Comparison of ENCODE assay signal across 22 cellular contexts in genomic region chr11:77111277-77111676, GRCh38. TPM values are rescaled to one million over a fixed set of nuclear protein-coding genes. Genes with fewer than 3 reads are reported as not detected.
DNase-seq lines count a peak whose midpoint lies in the region; ATAC-seq, FAIRE-seq and TF ChIP-seq lines count a peak whose summit lies in the region.
"Had no signal": no experiment of that assay in that cellular context is flagged by ENCODE, and none has a peak within 500 bp of the region (broad histone marks: within the 10 kb centered on the region; RNA-seq: fewer than 3 reads in every experiment).

No MANE protein-coding gene starts in this region.

- H3K27me3 Mint-ChIP-seq in HFFc6 (ENCODE audit: insufficient read depth) = peaks cover 2% of the 10 kb centered on the region
- H3K27me3 Mint-ChIP-seq in neural crest cell (ENCODE audit: low read depth) = no peaks in the 10 kb centered on the region
- no peaks in the 10 kb centered on the region for H3K27me3 Mint-ChIP-seq in naive thymus-derived CD8-positive, alpha-beta T cell
- H3K27me3 Mint-ChIP-seq: CD8-positive, alpha-beta memory T cell had no signal

- FAIRE-seq in K562 (lab: Jason Lieb, UNC) = no peak
- FAIRE-seq: A204.1 had no signal

- H3K9me3 ChIP-seq in BLaER1 (no peaks in the 10 kb centered on the region), K562 (replicated peaks; ENCODE audit: control insufficient read depth, insufficient read depth, low read depth, low read length) (no peaks in the 10 kb centered on the region)

- H3K9me1 ChIP-seq in K562 (ENCODE audit: control insufficient read depth, insufficient read depth, low read length) = no peaks in the 10 kb centered on the region

- 0 out of 2 replicates have a peak overlapping the region, but pooled peaks have one; percentile 64 for H3K27ac ChIP-seq in BLaER1
- H3K27ac ChIP-seq in K562 (ENCODE audit: extremely low read depth, low read depth, low read length) = no peak overlapping the region

- H3K4me1 Mint-ChIP-seq in HFFc6 (ENCODE audit: low read depth) (peaks cover 61% of the 10 kb centered on the region), neural crest cell (peaks cover 5% of the 10 kb centered on the region)
- peaks cover 0 to 2% (median 0%) of the 10 kb centered on the region in 4 donors for H3K4me1 Mint-ChIP-seq in naive thymus-derived CD8-positive, alpha-beta T cell
- H3K4me1 Mint-ChIP-seq: CD8-positive, alpha-beta memory T cell had no signal

- no peak for ATAC-seq in K562
- ATAC-seq in GM18517 (IDR thresholded peaks at IDR 0.05; ENCODE audit: unreplicated experiment) = no peak
- ATAC-seq in naive thymus-derived CD8-positive, alpha-beta T cell = no peak
- ATAC-seq: GM23338, SK-N-SH treated with all-trans-retinoic acid at 6 μM for 48 hours had no signal

- H3K27ac Mint-ChIP-seq in HFFc6 = peak overlapping the region; percentile 13; the same call in 1 of the 2 replicates
- peak overlapping the region; percentile 13 for H3K27ac Mint-ChIP-seq in neural crest cell (ENCODE audit: unreplicated experiment)
- H3K27ac Mint-ChIP-seq in naive thymus-derived CD8-positive, alpha-beta T cell = peak overlapping the region in 3 of 10 donors; percentile 22 to 85 (median 47)
- H3K27ac Mint-ChIP-seq: GM23338 had no signal

- DNase-seq in HFFc6 = peak; percentile 17
- no peak for DNase-seq in K562 (ENCODE audit: extremely low read depth in 1 of 4, low spot score in 3 of 4)
- DNase-seq in neural crest cell (ENCODE audit: low read depth, low spot score) = no peak
- no peak for DNase-seq in NCI-H128 (lab: John Stamatoyannopoulos, UW; ENCODE audit: unreplicated experiment)
- DNase-seq in G401 (ENCODE audit: low spot score) = no peak
- no peak for DNase-seq in naive thymus-derived CD8-positive, alpha-beta T cell
- DNase-seq: C1 segment of cervical spinal cord; CD8-positive, alpha-beta memory T cell; DMS53; HCEC 1CT; KG1; NCI-H1417 treated with DMSO at 0.1 percent for 48 hours; NCI-H187 treated with DMSO at 0.1 percent for 48 hours; NCI-H226; NCI-H524 treated with DMSO at 0.1 percent for 48 hours; RPMI8226; SIG-M5 had no signal

- no peak for TF ChIP-seq RAD21 in K562 (CRISPR knock-in tag; conservative IDR thresholded peaks at IDR 0.05 in 1 of 2, IDR thresholded peaks at IDR 0.05 in 1 of 2)

- H3K36me3 Mint-ChIP-seq in HFFc6 (ENCODE audit: low read depth) = no peaks in the 10 kb centered on the region
- H3K36me3 Mint-ChIP-seq in neural crest cell (ENCODE audit: low read depth) = no peaks in the 10 kb centered on the region
- H3K36me3 Mint-ChIP-seq in naive thymus-derived CD8-positive, alpha-beta T cell = peaks cover 0 to 2% (median 0%) of the 10 kb centered on the region in 3 donors
- H3K36me3 Mint-ChIP-seq: CD8-positive, alpha-beta memory T cell had no signal

- no peak overlapping the region for H2AFZ ChIP-seq in K562 (ENCODE audit: low read depth, low read length)
- H2AFZ ChIP-seq: GM23338 had no signal

- H4K20me1 ChIP-seq in BLaER1 = no peaks in the 10 kb centered on the region
- H4K20me1 ChIP-seq in K562 (replicated peaks; ENCODE audit: control insufficient read depth, insufficient read depth, low read length) = no peaks in the 10 kb centered on the region

- peak overlapping the region; percentile 85 for H3K4me2 ChIP-seq in BLaER1
- no peak overlapping the region for H3K4me2 ChIP-seq in K562 (ENCODE audit: insufficient read depth, low read length)
- H3K4me2 ChIP-seq: GM23338 had no signal

- no peak for TF ChIP-seq POLR2A in K562 (conservative IDR thresholded peaks at IDR 0.05)

- in situ Hi-C loops in K562 (cut with MboI) = no loop called here
- in situ Hi-C loops in G401 (cut with HindIII; ENCODE audit: low sequenced_read_pairs) = no loop called here

- H3K36me3 ChIP-seq in BLaER1 (no peaks in the 10 kb centered on the region), K562 (ENCODE audit: control insufficient read depth, insufficient read depth, low read length) (no peaks in the 10 kb centered on the region)

- TF ChIP-seq CTCF in HFFc6 (IDR thresholded peaks at IDR 0.05) (no peak), K562 (IDR thresholded peaks at IDR 0.05 in 2 of 3, conservative IDR thresholded peaks at IDR 0.05 in 1 of 3; ENCODE audit: insufficient read depth in 2 of 3, low read depth in 1 of 3, low read length in 3 of 3) (no peak), neural crest cell (conservative IDR thresholded peaks at IDR 0.05) (no peak)

- H3K4me1 ChIP-seq in BLaER1 = peaks cover 64% of the 10 kb centered on the region
- peaks cover 0 to 17% of the 10 kb centered on the region in 2 experiments; a peak in 2 of 5 replicates for H3K4me1 ChIP-seq in K562 (replicated peaks in 1 of 2; ENCODE audit: control insufficient read depth in 2 of 2, insufficient read depth in 2 of 2, low read length in 2 of 2)

- BruUV-seq in K562 (replicated peaks; lab: Mats Ljungman, UMichigan) = no TSS peak

- no peak overlapping the region for H3K4me3 Mint-ChIP-seq in HFFc6
- H3K4me3 Mint-ChIP-seq in neural crest cell = no peak overlapping the region
- no peak overlapping the region for H3K4me3 Mint-ChIP-seq in naive thymus-derived CD8-positive, alpha-beta T cell
- H3K4me3 Mint-ChIP-seq: CD8-positive, alpha-beta memory T cell; GM23338 had no signal

- no peak overlapping the region for H3K9ac ChIP-seq in BLaER1
- no peak overlapping the region for H3K9ac ChIP-seq in K562 (ENCODE audit: insufficient read depth in 1 of 2, low read depth in 2 of 2, low read length in 2 of 2)

- TF ChIP-seq EP300 in K562 (IDR thresholded peaks at IDR 0.05; ENCODE audit: low read length) = no peak

- H3K4me3 ChIP-seq in BLaER1 (no peak overlapping the region), K562 (no peak overlapping the region)
- H3K4me3 ChIP-seq: GM23338 had no signal

- POLR2A ChIA-PET in K562 (lab: Yijun Ruan, JAX) = interaction anchor here (0.7 kb wide), 1 partner anchor 88 kb away, joined by 3 read pairs; no protein-coding TSS in a partner anchor
- POLR2A ChIA-PET in naive thymus-derived CD8-positive, alpha-beta T cell (lab: Charles Lee) = no interaction called here

- CTCF ChIA-PET in K562 (lab: Yijun Ruan, JAX; ENCODE audit: low intra/inter-chr PET ratio) = interaction anchor here (0.5 to 3.8 kb wide), 2 partner anchors 65 to 77 kb away, joined by 3 to 25 read pairs; no protein-coding TSS in a partner anchor

- H3K9me3 Mint-ChIP-seq in HFFc6 (no peaks in the 10 kb centered on the region), neural crest cell (no peaks in the 10 kb centered on the region)
- no peaks in the 10 kb centered on the region for H3K9me3 Mint-ChIP-seq in naive thymus-derived CD8-positive, alpha-beta T cell
- H3K9me3 Mint-ChIP-seq: CD8-positive, alpha-beta memory T cell; GM23338 had no signal

- H3K79me2 ChIP-seq in K562 (ENCODE audit: control insufficient read depth, insufficient read depth, low read length) = no peaks in the 10 kb centered on the region

- H3K27me3 ChIP-seq in BLaER1 = no peaks in the 10 kb centered on the region
- peaks cover 12 to 71% of the 10 kb centered on the region in 2 experiments; a peak in 4 of 5 replicates for H3K27me3 ChIP-seq in K562 (ENCODE audit: control insufficient read depth in 2 of 2, insufficient read depth in 2 of 2, low read length in 2 of 2)

- intact Hi-C loops in K562 (cut with micrococcal nuclease) = loop anchor here (2.0 to 5.0 kb wide), 2 partner anchors 20 to 189 kb away; no protein-coding TSS in a partner anchor

- 6% methylated on average over 3 of the region's 3 CpGs for WGBS in K562 (ENCODE audit: insufficient coverage, low coverage, missing lambda C conversion rate)

RNA-seq across cellular contexts. Expression of gene OMP, which starts 8.6 kb away (rescaled TPM):
- total RNA-seq in HFFc6 (2021; fragmentation: NEBNext Ultra II Directional; extraction: Animal tissue kit (Norgen Biotek cat#: 25700)) = under 1 TPM in 1 of 6 experiments, not detected in 5; 0.77 TPM
- 2.0 and 3.9 TPM in 2 replicates for total RNA-seq in K562 (2011; cell fraction: chromatin; rRNA removed; ENCODE audit: low replicate concordance)
- total RNA-seq in K562 (2011; cell fraction: nucleolus; rRNA removed) = 2.4 and 4.2 TPM in 2 replicates
- total RNA-seq in K562 (2011; cell fraction: nucleoplasm; rRNA removed) = 1.1 and 1.8 TPM in 2 replicates
- total RNA-seq in K562 (2014; rRNA removed) = not detected in 2 replicates
- not detected in 2 replicates for total RNA-seq in K562 (2014; rRNA removed; fragmentation: Illumina TruSeq; extraction: Trizol)
- not detected in 2 replicates for total RNA-seq in K562 (2015; rRNA removed; fragmentation: Illumina TruSeq; extraction: Trizol)
- total RNA-seq in K562 (2021) = not detected in 2 replicates
- not detected in 2 replicates for polyA plus RNA-seq in K562 (2011; rRNA removed)
- not detected in 2 replicates for polyA plus RNA-seq in K562 (2011; cell fraction: cytosol; rRNA removed)
- polyA plus RNA-seq in K562 (2011; cell fraction: nucleus; rRNA removed) = 0.74 and 0.86 TPM in 2 replicates
- 0.33 TPM in 1 of 2 replicates, not detected in the other for polyA plus RNA-seq in K562 (2012)
- not detected in 2 replicates for polyA plus RNA-seq in K562 (2014; fragmentation: Illumina TruSeq; extraction: Trizol)
- not detected for polyA plus RNA-seq in K562 (2014; fragmentation: Nextera tagmentation; extraction: Ambion mirVana)
- not detected in 2 replicates for polyA plus RNA-seq in K562 (2014; rRNA removed)
- polyA minus RNA-seq in K562 (2011; rRNA and poly(A)+ RNA removed) = not detected in 2 replicates
- polyA minus RNA-seq in K562 (2011; cell fraction: cytosol; rRNA and poly(A)+ RNA removed) = not detected in 2 replicates
- polyA minus RNA-seq in K562 (2011; cell fraction: nucleus; rRNA and poly(A)+ RNA removed) = 1.4 TPM in 1 of 2 replicates, not detected in the other
- total RNA-seq in neural crest cell = 1.4 TPM in 1 of 2 replicates, not detected in the other
- total RNA-seq in G401 (2014; rRNA removed; shearing (Covaris generic)) = not detected in 2 replicates
- total RNA-seq in naive thymus-derived CD8-positive, alpha-beta T cell = 1 to 10 TPM in 1 of 2 experiments, not detected in 1; 1.1 TPM
- polyA plus RNA-seq in naive thymus-derived CD8-positive, alpha-beta T cell = not detected
- total RNA-seq: CD8-positive, alpha-beta memory T cell had no signal
- polyA plus RNA-seq: CD8-positive, alpha-beta memory T cell; GM23338 had no signal

RNA-seq across cellular contexts. Expression of gene MYO7A, which starts 16.8 kb away (rescaled TPM):
- under 1 TPM in 2 of 6 experiments, not detected in 4; 0.05 to 0.09 TPM for total RNA-seq in HFFc6 (2021; fragmentation: NEBNext Ultra II Directional; extraction: Animal tissue kit (Norgen Biotek cat#: 25700))
- total RNA-seq in K562 (2011; cell fraction: chromatin; rRNA removed; ENCODE audit: low replicate concordance) = 1.1 and 2.5 TPM in 2 replicates
- 0.79 and 1.0 TPM in 2 replicates for total RNA-seq in K562 (2011; cell fraction: nucleolus; rRNA removed)
- total RNA-seq in K562 (2011; cell fraction: nucleoplasm; rRNA removed) = 0.53 and 0.73 TPM in 2 replicates
- total RNA-seq in K562 (2014; rRNA removed) = 0.04 and 0.09 TPM in 2 replicates
- 0.04 TPM in 1 of 2 replicates, not detected in the other for total RNA-seq in K562 (2014; rRNA removed; fragmentation: Illumina TruSeq; extraction: Trizol)
- 0.07 TPM in 1 of 2 replicates, not detected in the other for total RNA-seq in K562 (2015; rRNA removed; fragmentation: Illumina TruSeq; extraction: Trizol)
- total RNA-seq in K562 (2021) = 0.07 and 0.11 TPM in 2 replicates
- 0.10 and 0.14 TPM in 2 replicates for polyA plus RNA-seq in K562 (2011; rRNA removed)
- polyA plus RNA-seq in K562 (2011; cell fraction: cytosol; rRNA removed) = 0.13 and 0.19 TPM in 2 replicates
- 1.0 and 1.3 TPM in 2 replicates for polyA plus RNA-seq in K562 (2011; cell fraction: nucleus; rRNA removed)
- polyA plus RNA-seq in K562 (2012) = 0.04 and 0.35 TPM in 2 replicates
- 0.03 and 0.06 TPM in 2 replicates for polyA plus RNA-seq in K562 (2014; fragmentation: Illumina TruSeq; extraction: Trizol)
- under 1 TPM in 1 of 2 experiments, not detected in 1; 0.01 TPM for polyA plus RNA-seq in K562 (2014; fragmentation: Nextera tagmentation; extraction: Ambion mirVana)
- 0.11 TPM in 1 of 2 replicates, not detected in the other for polyA plus RNA-seq in K562 (2014; rRNA removed)
- 0.11 and 0.21 TPM in 2 replicates for polyA minus RNA-seq in K562 (2011; rRNA and poly(A)+ RNA removed)
- polyA minus RNA-seq in K562 (2011; cell fraction: cytosol; rRNA and poly(A)+ RNA removed) = not detected in 2 replicates
- polyA minus RNA-seq in K562 (2011; cell fraction: nucleus; rRNA and poly(A)+ RNA removed) = 0.22 and 0.40 TPM in 2 replicates
- total RNA-seq in neural crest cell = 2.1 and 2.5 TPM in 2 replicates
- 0.64 and 4.1 TPM in 2 replicates for total RNA-seq in G401 (2014; rRNA removed; shearing (Covaris generic))
- under 1 TPM; 0.18 to 0.30 TPM for total RNA-seq in naive thymus-derived CD8-positive, alpha-beta T cell
- not detected for polyA plus RNA-seq in naive thymus-derived CD8-positive, alpha-beta T cell

RNA-seq across cellular contexts. Expression of gene CAPN5, which starts 44.5 kb away (rescaled TPM):
- total RNA-seq in HFFc6 (2021; fragmentation: NEBNext Ultra II Directional; extraction: Animal tissue kit (Norgen Biotek cat#: 25700)) = 10 to 100 TPM; 20.7 to 32.7 (median 29.0) TPM
- 1.3 and 7.9 TPM in 2 replicates for total RNA-seq in K562 (2011; cell fraction: chromatin; rRNA removed; ENCODE audit: low replicate concordance)
- total RNA-seq in K562 (2011; cell fraction: nucleolus; rRNA removed) = 2.8 TPM in 2 replicates
- total RNA-seq in K562 (2011; cell fraction: nucleoplasm; rRNA removed) = 4.2 and 4.4 TPM in 2 replicates
- total RNA-seq in K562 (2014; rRNA removed) = 0.36 TPM in 1 of 2 replicates, not detected in the other
- 0.04 TPM in 1 of 2 replicates, not detected in the other for total RNA-seq in K562 (2014; rRNA removed; fragmentation: Illumina TruSeq; extraction: Trizol)
- 0.14 TPM in 1 of 2 replicates, not detected in the other for total RNA-seq in K562 (2015; rRNA removed; fragmentation: Illumina TruSeq; extraction: Trizol)
- 0.40 and 0.44 TPM in 2 replicates for total RNA-seq in K562 (2021)
- 0.43 and 1.7 TPM in 2 replicates for polyA plus RNA-seq in K562 (2011; rRNA removed)
- 0.49 and 0.81 TPM in 2 replicates for polyA plus RNA-seq in K562 (2011; cell fraction: cytosol; rRNA removed)
- polyA plus RNA-seq in K562 (2011; cell fraction: nucleus; rRNA removed) = 4.4 and 6.0 TPM in 2 replicates
- polyA plus RNA-seq in K562 (2012) = 1.00 and 1.3 TPM in 2 replicates
- 0.13 and 0.44 TPM in 2 replicates for polyA plus RNA-seq in K562 (2014; fragmentation: Illumina TruSeq; extraction: Trizol)
- polyA plus RNA-seq in K562 (2014; fragmentation: Nextera tagmentation; extraction: Ambion mirVana) = not detected
- 0.05 and 0.12 TPM in 2 replicates for polyA plus RNA-seq in K562 (2014; rRNA removed)
- 0.53 and 0.84 TPM in 2 replicates for polyA minus RNA-seq in K562 (2011; rRNA and poly(A)+ RNA removed)
- 0.86 and 3.5 TPM in 2 replicates for polyA minus RNA-seq in K562 (2011; cell fraction: cytosol; rRNA and poly(A)+ RNA removed)
- 1.5 and 3.6 TPM in 2 replicates for polyA minus RNA-seq in K562 (2011; cell fraction: nucleus; rRNA and poly(A)+ RNA removed)
- 25.8 and 26.2 TPM in 2 replicates for total RNA-seq in neural crest cell
- 5.6 and 11.1 TPM in 2 replicates for total RNA-seq in G401 (2014; rRNA removed; shearing (Covaris generic))
- total RNA-seq in naive thymus-derived CD8-positive, alpha-beta T cell = 1 to 10 TPM; 9.5 to 9.9 TPM
- polyA plus RNA-seq in naive thymus-derived CD8-positive, alpha-beta T cell = 10 to 100 TPM in 1 of 3 donors, 1 to 10 TPM in 2; 6.2 to 13.1 (median 7.5) TPM
